ENCODE assay signal across 1 cellular context in the genomic region with DNA sequence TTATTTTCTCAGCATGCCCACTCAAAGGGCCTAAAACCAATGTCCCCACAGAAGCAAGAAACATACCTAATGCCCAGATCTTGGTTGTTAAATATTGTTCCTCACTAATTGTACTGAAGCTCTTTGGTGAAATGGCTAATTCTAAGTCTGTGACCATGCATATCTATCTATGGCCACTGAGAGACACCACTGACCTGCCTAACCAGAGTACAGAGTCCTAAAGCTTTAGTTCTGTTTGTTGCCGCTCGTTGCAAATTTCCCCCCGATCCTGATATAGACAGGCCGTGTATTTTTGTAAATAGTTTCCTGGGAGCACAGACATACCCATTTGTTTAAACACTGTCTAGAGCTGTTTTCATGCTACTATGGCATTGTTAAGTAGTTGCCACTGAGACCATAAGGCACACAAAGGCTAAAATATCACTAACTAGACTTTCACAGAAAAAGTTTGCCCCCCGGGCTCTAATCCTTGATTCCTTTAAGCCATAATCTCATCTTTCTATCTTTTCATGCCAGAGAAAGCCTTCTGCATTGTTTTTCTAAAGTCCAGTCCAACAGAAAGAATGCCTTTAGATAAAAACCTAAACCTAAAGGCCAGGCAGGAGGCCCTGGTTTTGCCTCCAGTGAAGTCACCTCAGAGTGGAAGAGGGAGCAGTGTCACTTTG.
TF ChIP-seq lines count a peak whose summit lies in the region.

No MANE protein-coding gene starts in this region.

TF ChIP-seq in K562, 482 proteins besides CTCF, POLR2A, EP300 and RAD21 (continued from another document):
- TF ChIP-seq BRD4 (IDR thresholded peaks at IDR 0.05) = no peak
- TF ChIP-seq ZNF143 (CRISPR knock-in tag; IDR thresholded peaks at IDR 0.05) = no peak
- TF ChIP-seq CHD1 (IDR thresholded peaks at IDR 0.05; ENCODE audit: low read length) = no peak
- TF ChIP-seq EP400 (IDR thresholded peaks at IDR 0.05) = no peak
- TF ChIP-seq, protein P1, sequence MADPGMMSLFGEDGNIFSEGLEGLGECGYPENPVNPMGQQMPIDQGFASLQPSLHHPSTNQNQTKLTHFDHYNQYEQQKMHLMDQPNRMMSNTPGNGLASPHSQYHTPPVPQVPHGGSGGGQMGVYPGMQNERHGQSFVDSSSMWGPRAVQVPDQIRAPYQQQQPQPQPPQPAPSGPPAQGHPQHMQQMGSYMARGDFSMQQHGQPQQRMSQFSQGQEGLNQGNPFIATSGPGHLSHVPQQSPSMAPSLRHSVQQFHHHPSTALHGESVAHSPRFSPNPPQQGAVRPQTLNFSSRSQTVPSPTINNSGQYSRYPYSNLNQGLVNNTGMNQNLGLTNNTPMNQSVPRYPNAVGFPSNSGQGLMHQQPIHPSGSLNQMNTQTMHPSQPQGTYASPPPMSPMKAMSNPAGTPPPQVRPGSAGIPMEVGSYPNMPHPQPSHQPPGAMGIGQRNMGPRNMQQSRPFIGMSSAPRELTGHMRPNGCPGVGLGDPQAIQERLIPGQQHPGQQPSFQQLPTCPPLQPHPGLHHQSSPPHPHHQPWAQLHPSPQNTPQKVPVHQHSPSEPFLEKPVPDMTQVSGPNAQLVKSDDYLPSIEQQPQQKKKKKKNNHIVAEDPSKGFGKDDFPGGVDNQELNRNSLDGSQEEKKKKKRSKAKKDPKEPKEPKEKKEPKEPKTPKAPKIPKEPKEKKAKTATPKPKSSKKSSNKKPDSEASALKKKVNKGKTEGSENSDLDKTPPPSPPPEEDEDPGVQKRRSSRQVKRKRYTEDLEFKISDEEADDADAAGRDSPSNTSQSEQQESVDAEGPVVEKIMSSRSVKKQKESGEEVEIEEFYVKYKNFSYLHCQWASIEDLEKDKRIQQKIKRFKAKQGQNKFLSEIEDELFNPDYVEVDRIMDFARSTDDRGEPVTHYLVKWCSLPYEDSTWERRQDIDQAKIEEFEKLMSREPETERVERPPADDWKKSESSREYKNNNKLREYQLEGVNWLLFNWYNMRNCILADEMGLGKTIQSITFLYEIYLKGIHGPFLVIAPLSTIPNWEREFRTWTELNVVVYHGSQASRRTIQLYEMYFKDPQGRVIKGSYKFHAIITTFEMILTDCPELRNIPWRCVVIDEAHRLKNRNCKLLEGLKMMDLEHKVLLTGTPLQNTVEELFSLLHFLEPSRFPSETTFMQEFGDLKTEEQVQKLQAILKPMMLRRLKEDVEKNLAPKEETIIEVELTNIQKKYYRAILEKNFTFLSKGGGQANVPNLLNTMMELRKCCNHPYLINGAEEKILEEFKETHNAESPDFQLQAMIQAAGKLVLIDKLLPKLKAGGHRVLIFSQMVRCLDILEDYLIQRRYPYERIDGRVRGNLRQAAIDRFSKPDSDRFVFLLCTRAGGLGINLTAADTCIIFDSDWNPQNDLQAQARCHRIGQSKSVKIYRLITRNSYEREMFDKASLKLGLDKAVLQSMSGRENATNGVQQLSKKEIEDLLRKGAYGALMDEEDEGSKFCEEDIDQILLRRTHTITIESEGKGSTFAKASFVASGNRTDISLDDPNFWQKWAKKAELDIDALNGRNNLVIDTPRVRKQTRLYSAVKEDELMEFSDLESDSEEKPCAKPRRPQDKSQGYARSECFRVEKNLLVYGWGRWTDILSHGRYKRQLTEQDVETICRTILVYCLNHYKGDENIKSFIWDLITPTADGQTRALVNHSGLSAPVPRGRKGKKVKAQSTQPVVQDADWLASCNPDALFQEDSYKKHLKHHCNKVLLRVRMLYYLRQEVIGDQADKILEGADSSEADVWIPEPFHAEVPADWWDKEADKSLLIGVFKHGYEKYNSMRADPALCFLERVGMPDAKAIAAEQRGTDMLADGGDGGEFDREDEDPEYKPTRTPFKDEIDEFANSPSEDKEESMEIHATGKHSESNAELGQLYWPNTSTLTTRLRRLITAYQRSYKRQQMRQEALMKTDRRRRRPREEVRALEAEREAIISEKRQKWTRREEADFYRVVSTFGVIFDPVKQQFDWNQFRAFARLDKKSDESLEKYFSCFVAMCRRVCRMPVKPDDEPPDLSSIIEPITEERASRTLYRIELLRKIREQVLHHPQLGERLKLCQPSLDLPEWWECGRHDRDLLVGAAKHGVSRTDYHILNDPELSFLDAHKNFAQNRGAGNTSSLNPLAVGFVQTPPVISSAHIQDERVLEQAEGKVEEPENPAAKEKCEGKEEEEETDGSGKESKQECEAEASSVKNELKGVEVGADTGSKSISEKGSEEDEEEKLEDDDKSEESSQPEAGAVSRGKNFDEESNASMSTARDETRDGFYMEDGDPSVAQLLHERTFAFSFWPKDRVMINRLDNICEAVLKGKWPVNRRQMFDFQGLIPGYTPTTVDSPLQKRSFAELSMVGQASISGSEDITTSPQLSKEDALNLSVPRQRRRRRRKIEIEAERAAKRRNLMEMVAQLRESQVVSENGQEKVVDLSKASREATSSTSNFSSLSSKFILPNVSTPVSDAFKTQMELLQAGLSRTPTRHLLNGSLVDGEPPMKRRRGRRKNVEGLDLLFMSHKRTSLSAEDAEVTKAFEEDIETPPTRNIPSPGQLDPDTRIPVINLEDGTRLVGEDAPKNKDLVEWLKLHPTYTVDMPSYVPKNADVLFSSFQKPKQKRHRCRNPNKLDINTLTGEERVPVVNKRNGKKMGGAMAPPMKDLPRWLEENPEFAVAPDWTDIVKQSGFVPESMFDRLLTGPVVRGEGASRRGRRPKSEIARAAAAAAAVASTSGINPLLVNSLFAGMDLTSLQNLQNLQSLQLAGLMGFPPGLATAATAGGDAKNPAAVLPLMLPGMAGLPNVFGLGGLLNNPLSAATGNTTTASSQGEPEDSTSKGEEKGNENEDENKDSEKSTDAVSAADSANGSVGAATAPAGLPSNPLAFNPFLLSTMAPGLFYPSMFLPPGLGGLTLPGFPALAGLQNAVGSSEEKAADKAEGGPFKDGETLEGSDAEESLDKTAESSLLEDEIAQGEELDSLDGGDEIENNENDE (IDR thresholded peaks at IDR 0.05; ENCODE audit: low read depth, low read length) = no peak
- no peak for TF ChIP-seq PHTF2 (CRISPR knock-in tag; IDR thresholded peaks at IDR 0.05)
- no peak for TF ChIP-seq HCFC1 (IDR thresholded peaks at IDR 0.05; ENCODE audit: low read depth, low read length)
- TF ChIP-seq STAG1 (CRISPR knock-in tag; IDR thresholded peaks at IDR 0.05; ENCODE audit: borderline replicate concordance) = no peak
- TF ChIP-seq HLTF (IDR thresholded peaks at IDR 0.05) = no peak
- no peak for TF ChIP-seq BDP1 (IDR thresholded peaks at IDR 0.05; ENCODE audit: insufficient read depth, insufficient read length)
- TF ChIP-seq MXI1 (IDR thresholded peaks at IDR 0.05; ENCODE audit: low read depth, low read length) = no peak
- TF ChIP-seq, protein P2, sequence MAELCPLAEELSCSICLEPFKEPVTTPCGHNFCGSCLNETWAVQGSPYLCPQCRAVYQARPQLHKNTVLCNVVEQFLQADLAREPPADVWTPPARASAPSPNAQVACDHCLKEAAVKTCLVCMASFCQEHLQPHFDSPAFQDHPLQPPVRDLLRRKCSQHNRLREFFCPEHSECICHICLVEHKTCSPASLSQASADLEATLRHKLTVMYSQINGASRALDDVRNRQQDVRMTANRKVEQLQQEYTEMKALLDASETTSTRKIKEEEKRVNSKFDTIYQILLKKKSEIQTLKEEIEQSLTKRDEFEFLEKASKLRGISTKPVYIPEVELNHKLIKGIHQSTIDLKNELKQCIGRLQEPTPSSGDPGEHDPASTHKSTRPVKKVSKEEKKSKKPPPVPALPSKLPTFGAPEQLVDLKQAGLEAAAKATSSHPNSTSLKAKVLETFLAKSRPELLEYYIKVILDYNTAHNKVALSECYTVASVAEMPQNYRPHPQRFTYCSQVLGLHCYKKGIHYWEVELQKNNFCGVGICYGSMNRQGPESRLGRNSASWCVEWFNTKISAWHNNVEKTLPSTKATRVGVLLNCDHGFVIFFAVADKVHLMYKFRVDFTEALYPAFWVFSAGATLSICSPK (IDR thresholded peaks at IDR 0.05; ENCODE audit: borderline replicate concordance) = no peak
